ENCODE assay signal across 23 cellular contexts in genomic region chr20:2396241-2396814, GRCh38. TPM values are rescaled to one million over a fixed set of nuclear protein-coding genes. Genes with fewer than 3 reads are reported as not detected.
"Had no signal": no experiment of that assay in that cellular context is flagged by ENCODE, and none has a peak within 500 bp of the region (broad histone marks: within the 10 kb centered on the region; RNA-seq: fewer than 3 reads in every experiment).

No MANE protein-coding gene starts in this region.

- H3K4me1 ChIP-seq: SJSA1 had no signal

- H3K9me3 ChIP-seq: SJSA1 had no signal

- H3K27ac ChIP-seq: HL-60, SJSA1, SK-N-MC had no signal

- H3K36me3 ChIP-seq: SJSA1 had no signal

- DNase-seq: KBM-7, NCI-H1092, NCI-H1105 treated with DMSO at 0.1 percent for 48 hours, NCI-H1417 treated with DMSO at 0.1 percent for 48 hours, NCI-H146, NCI-H1694 treated with DMSO at 0.1 percent for 48 hours, NCI-H1930, NCI-H2081, NCI-H2107, NCI-H2227 treated with DMSO at 0.1 percent for 48 hours, NCI-H446, NCI-H510A, NCI-H524 treated with DMSO at 0.1 percent for 48 hours, NCI-H69, NCI-H774, Right ventricle myocardium superior, RPMI8226, SIG-M5 had no signal

- H3K4me3 ChIP-seq: SJSA1, SK-N-MC had no signal

- H3K27me3 ChIP-seq: SJSA1 had no signal

RNA-seq across cellular contexts. Expression of gene TGM6, which starts 15.6 kb away (rescaled TPM):
- total RNA-seq: LHCN-M2, MCF 10A, Right ventricle myocardium superior, SJSA1 had no signal
